In the genomic region with DNA sequence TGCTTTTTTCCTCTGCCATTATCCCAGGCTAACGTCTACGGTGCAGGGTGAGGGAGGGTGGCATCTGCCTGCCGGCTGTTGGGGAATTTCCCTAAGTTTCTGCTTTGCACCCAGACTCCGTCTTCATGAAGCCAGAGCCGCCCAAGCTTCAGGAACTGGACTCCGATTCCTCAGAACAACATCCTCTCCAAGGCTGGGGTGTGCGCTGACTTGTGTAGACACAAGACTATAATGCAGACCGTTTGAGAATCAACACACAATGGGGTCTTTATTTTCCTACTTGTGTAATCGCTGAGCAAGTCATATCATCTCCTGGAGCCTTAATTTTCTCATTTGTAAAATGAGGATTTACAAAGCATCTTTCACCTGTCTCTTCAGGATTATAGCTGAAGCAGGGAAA, we compare ENCODE assay signal across 2 cellular contexts.
TF ChIP-seq lines count a peak whose summit lies in the region.

No MANE protein-coding gene starts in this region.

TF ChIP-seq in HCT116, 20 proteins besides CTCF, POLR2A, EP300 and RAD21 (continued from another document):
- TF ChIP-seq, protein P1, sequence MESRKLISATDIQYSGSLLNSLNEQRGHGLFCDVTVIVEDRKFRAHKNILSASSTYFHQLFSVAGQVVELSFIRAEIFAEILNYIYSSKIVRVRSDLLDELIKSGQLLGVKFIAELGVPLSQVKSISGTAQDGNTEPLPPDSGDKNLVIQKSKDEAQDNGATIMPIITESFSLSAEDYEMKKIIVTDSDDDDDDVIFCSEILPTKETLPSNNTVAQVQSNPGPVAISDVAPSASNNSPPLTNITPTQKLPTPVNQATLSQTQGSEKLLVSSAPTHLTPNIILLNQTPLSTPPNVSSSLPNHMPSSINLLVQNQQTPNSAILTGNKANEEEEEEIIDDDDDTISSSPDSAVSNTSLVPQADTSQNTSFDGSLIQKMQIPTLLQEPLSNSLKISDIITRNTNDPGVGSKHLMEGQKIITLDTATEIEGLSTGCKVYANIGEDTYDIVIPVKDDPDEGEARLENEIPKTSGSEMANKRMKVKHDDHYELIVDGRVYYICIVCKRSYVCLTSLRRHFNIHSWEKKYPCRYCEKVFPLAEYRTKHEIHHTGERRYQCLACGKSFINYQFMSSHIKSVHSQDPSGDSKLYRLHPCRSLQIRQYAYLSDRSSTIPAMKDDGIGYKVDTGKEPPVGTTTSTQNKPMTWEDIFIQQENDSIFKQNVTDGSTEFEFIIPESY (IDR thresholded peaks at IDR 0.05; ENCODE audit: extremely low read depth, insufficient replicate concordance, low read length): no peak
- TF ChIP-seq EGR1 (IDR thresholded peaks at IDR 0.05; ENCODE audit: low read depth): no peak
- no peak for TF ChIP-seq CEBPB (IDR thresholded peaks at IDR 0.05; ENCODE audit: low read depth)
- TF ChIP-seq EZH2 (IDR thresholded peaks at IDR 0.05): no peak
- TF ChIP-seq, protein P2, sequence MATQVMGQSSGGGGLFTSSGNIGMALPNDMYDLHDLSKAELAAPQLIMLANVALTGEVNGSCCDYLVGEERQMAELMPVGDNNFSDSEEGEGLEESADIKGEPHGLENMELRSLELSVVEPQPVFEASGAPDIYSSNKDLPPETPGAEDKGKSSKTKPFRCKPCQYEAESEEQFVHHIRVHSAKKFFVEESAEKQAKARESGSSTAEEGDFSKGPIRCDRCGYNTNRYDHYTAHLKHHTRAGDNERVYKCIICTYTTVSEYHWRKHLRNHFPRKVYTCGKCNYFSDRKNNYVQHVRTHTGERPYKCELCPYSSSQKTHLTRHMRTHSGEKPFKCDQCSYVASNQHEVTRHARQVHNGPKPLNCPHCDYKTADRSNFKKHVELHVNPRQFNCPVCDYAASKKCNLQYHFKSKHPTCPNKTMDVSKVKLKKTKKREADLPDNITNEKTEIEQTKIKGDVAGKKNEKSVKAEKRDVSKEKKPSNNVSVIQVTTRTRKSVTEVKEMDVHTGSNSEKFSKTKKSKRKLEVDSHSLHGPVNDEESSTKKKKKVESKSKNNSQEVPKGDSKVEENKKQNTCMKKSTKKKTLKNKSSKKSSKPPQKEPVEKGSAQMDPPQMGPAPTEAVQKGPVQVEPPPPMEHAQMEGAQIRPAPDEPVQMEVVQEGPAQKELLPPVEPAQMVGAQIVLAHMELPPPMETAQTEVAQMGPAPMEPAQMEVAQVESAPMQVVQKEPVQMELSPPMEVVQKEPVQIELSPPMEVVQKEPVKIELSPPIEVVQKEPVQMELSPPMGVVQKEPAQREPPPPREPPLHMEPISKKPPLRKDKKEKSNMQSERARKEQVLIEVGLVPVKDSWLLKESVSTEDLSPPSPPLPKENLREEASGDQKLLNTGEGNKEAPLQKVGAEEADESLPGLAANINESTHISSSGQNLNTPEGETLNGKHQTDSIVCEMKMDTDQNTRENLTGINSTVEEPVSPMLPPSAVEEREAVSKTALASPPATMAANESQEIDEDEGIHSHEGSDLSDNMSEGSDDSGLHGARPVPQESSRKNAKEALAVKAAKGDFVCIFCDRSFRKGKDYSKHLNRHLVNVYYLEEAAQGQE (IDR thresholded peaks at IDR 0.05; ENCODE audit: low read depth): no peak
- TF ChIP-seq TCF7L2 (IDR thresholded peaks at IDR 0.05; ENCODE audit: borderline replicate concordance, extremely low read depth, insufficient read depth, insufficient read length): no peak
- TF ChIP-seq SRF (IDR thresholded peaks at IDR 0.05; ENCODE audit: low read depth): no peak
- TF ChIP-seq YY1 (IDR thresholded peaks at IDR 0.05; ENCODE audit: extremely low read depth, insufficient replicate concordance, low read depth, low read length): no peak
- no peak for TF ChIP-seq ATF3 (IDR thresholded peaks at IDR 0.05)
- TF ChIP-seq ZFX (IDR thresholded peaks at IDR 0.05): no peak
TF ChIP-seq in HCT116: peak in this region for 0.

TF ChIP-seq in WTC11, 78 proteins besides CTCF, POLR2A, EP300 and RAD21 (continued from another document):
- TF ChIP-seq ZNF281 (CRISPR knock-in tag; IDR thresholded peaks at IDR 0.05): no peak
- TF ChIP-seq TEAD4 (CRISPR knock-in tag; IDR thresholded peaks at IDR 0.05): no peak
- TF ChIP-seq PREB (CRISPR knock-in tag; IDR thresholded peaks at IDR 0.05; ENCODE audit: borderline replicate concordance): no peak
- TF ChIP-seq, protein P3, sequence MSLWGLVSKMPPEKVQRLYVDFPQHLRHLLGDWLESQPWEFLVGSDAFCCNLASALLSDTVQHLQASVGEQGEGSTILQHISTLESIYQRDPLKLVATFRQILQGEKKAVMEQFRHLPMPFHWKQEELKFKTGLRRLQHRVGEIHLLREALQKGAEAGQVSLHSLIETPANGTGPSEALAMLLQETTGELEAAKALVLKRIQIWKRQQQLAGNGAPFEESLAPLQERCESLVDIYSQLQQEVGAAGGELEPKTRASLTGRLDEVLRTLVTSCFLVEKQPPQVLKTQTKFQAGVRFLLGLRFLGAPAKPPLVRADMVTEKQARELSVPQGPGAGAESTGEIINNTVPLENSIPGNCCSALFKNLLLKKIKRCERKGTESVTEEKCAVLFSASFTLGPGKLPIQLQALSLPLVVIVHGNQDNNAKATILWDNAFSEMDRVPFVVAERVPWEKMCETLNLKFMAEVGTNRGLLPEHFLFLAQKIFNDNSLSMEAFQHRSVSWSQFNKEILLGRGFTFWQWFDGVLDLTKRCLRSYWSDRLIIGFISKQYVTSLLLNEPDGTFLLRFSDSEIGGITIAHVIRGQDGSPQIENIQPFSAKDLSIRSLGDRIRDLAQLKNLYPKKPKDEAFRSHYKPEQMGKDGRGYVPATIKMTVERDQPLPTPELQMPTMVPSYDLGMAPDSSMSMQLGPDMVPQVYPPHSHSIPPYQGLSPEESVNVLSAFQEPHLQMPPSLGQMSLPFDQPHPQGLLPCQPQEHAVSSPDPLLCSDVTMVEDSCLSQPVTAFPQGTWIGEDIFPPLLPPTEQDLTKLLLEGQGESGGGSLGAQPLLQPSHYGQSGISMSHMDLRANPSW (CRISPR knock-in tag; conservative IDR thresholded peaks at IDR 0.05; ENCODE audit: low read depth): no peak
- TF ChIP-seq MXD4 (CRISPR knock-in tag; IDR thresholded peaks at IDR 0.05; ENCODE audit: borderline replicate concordance): no peak
- TF ChIP-seq OVOL2 (CRISPR knock-in tag; IDR thresholded peaks at IDR 0.05; ENCODE audit: borderline replicate concordance): no peak
- no peak for TF ChIP-seq JUN (CRISPR knock-in tag; IDR thresholded peaks at IDR 0.05)
- TF ChIP-seq NR2C2 (CRISPR knock-in tag; IDR thresholded peaks at IDR 0.05): no peak
